8 cellular contexts compared by ENCODE assay signal in genomic region chr2:222305510-222306392, GRCh38. TPM values are rescaled to one million over a fixed set of nuclear protein-coding genes. Genes with fewer than 3 reads are reported as not detected.
DNase-seq lines count a peak whose midpoint lies in the region; ATAC-seq and TF ChIP-seq lines count a peak whose summit lies in the region.

No MANE protein-coding gene starts in this region.

- no peaks in the 10 kb centered on the region for H3K9me2 ChIP-seq in SK-N-SH

- no peaks in the 10 kb centered on the region for H4K20me1 ChIP-seq in SK-N-SH (ENCODE audit: insufficient read depth)

- H3K27ac ChIP-seq in SK-N-SH (ENCODE audit: low read depth in 2 of 2, low read length in 1 of 2) (no peak overlapping the region), parathyroid adenoma (no peak overlapping the region)

- H3K9me3 ChIP-seq in SK-N-SH: no peaks in the 10 kb centered on the region
- no peaks in the 10 kb centered on the region for H3K9me3 ChIP-seq in parathyroid adenoma (ENCODE audit: control insufficient read depth, low read length)
- H3K9me3 ChIP-seq in HAP-1: no peaks in the 10 kb centered on the region

- CTCF ChIA-PET in SK-N-SH (lab: Yijun Ruan, JAX): no interaction called here

- ATAC-seq in GM19043 (IDR thresholded peaks at IDR 0.05; ENCODE audit: low read depth, unreplicated experiment): peak; percentile 34

- H3K4me1 ChIP-seq in SK-N-SH (ENCODE audit: control insufficient read depth in 1 of 2, insufficient read depth in 2 of 2, low read depth in 1 of 2, low read length in 1 of 2) (peaks cover 10 to 11% of the 10 kb centered on the region in 2 experiments; a peak in 3 of 4 replicates), parathyroid adenoma (peaks cover 3% of the 10 kb centered on the region), HAP-1 (no peaks in the 10 kb centered on the region)

- H3K4me2 ChIP-seq in SK-N-SH (peak overlapping the region; percentile 74), parathyroid adenoma (ENCODE audit: low read length) (peak overlapping the region; percentile 59)

- H3K9ac ChIP-seq in SK-N-SH (no peak overlapping the region), parathyroid adenoma (no peak overlapping the region)

- no peak for TF ChIP-seq RAD21 in SK-N-SH (IDR thresholded peaks at IDR 0.05; ENCODE audit: low read length)

- H2AFZ ChIP-seq in SK-N-SH (ENCODE audit: low read depth) (0 out of 2 replicates have a peak overlapping the region, but pooled peaks have one; percentile 11), parathyroid adenoma (peak overlapping the region; percentile 70)

- TF ChIP-seq EP300 in SK-N-SH (IDR thresholded peaks at IDR 0.05; ENCODE audit: borderline replicate concordance in 1 of 2, low read depth in 1 of 2, low read length in 1 of 2): no peak

- H3K4me3 ChIP-seq in AG10803 (ENCODE audit: low read length): peak overlapping the region; percentile 62
- H3K4me3 ChIP-seq in SK-N-SH (ENCODE audit: low read depth in 2 of 2, low read length in 1 of 2): peak overlapping the region; percentile 37 to 59
- H3K4me3 ChIP-seq in parathyroid adenoma (ENCODE audit: low read depth, low read length): peak overlapping the region; percentile 17
- no peak overlapping the region for H3K4me3 ChIP-seq in HAP-1

- DNase-seq in AG10803 (ENCODE audit: low read depth): no peak
- DNase-seq in SK-N-SH: peak; percentile 52
- peak; percentile 10 for DNase-seq in fibroblast of peridontal ligament (ENCODE audit: extremely low read depth)
- DNase-seq in stimulated activated CD4-positive, alpha-beta T cell treated with anti-CD3 and anti-CD28 coated beads, Interleukin-15, amount 100 ng/mL, for 24 hours: no peak
- no peak for DNase-seq in HAP-1 (ENCODE audit: low spot score in 2 of 2)
- no peak for DNase-seq in SHP77 (lab: John Stamatoyannopoulos, UW)

- H3K27me3 ChIP-seq in SK-N-SH (ENCODE audit: insufficient read depth) (peaks cover 100% of the 10 kb centered on the region), parathyroid adenoma (ENCODE audit: control insufficient read depth, insufficient read depth, low read length) (peaks cover 42% of the 10 kb centered on the region), HAP-1 (ENCODE audit: low read depth) (peaks cover 24% of the 10 kb centered on the region)

- WGBS in SK-N-SH (ENCODE audit: low lambda C conversion rate): 2% methylated on average over 44 of the region's 66 CpGs

- no peak; the same call in 1 of the 2 replicates for TF ChIP-seq CTCF in AG10803 (conservative IDR thresholded peaks at IDR 0.05; ENCODE audit: low read length)
- no peak for TF ChIP-seq CTCF in SK-N-SH (IDR thresholded peaks at IDR 0.05)
- TF ChIP-seq CTCF in parathyroid adenoma (IDR thresholded peaks at IDR 0.05): no peak

- in situ Hi-C loops in HAP-1 (cut with MboI; ENCODE audit: low sequenced_read_pairs): loop anchor here (25.0 kb wide), 2 partner anchors 243 to 257 kb away; no protein-coding TSS in a partner anchor

- H3K79me2 ChIP-seq in SK-N-SH (ENCODE audit: insufficient read depth) (no peaks in the 10 kb centered on the region), parathyroid adenoma (no peaks in the 10 kb centered on the region)

- POLR2A ChIA-PET in SK-N-SH (lab: Yijun Ruan, JAX): no interaction called here

- H3K36me3 ChIP-seq in SK-N-SH (replicated peaks in 1 of 2; ENCODE audit: control insufficient read depth in 1 of 2, insufficient read depth in 2 of 2, low read length in 1 of 2) (no peaks in the 10 kb centered on the region), parathyroid adenoma (ENCODE audit: control insufficient read depth, insufficient read depth, low read length) (no peaks in the 10 kb centered on the region), HAP-1 (replicated peaks) (no peaks in the 10 kb centered on the region)

- no peaks in the 10 kb centered on the region for H3F3A ChIP-seq in SK-N-SH (replicated peaks; ENCODE audit: insufficient read depth)

TF ChIP-seq in SK-N-SH, 30 proteins besides CTCF, POLR2A, EP300 and RAD21 (continues in another document):
- TF ChIP-seq FOXJ3 (CRISPR knock-in tag; IDR thresholded peaks at IDR 0.05): no peak
- TF ChIP-seq JUND (IDR thresholded peaks at IDR 0.05): no peak
- TF ChIP-seq IRF3 (IDR thresholded peaks at IDR 0.05; ENCODE audit: low read depth, low read length): no peak
- TF ChIP-seq, protein P1, sequence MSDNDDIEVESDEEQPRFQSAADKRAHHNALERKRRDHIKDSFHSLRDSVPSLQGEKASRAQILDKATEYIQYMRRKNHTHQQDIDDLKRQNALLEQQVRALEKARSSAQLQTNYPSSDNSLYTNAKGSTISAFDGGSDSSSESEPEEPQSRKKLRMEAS (IDR thresholded peaks at IDR 0.05; ENCODE audit: low read depth): no peak
- no peak for TF ChIP-seq CHD2 (IDR thresholded peaks at IDR 0.05; ENCODE audit: low read length, partially characterized antibody)
- no peak for TF ChIP-seq YY1 (IDR thresholded peaks at IDR 0.05; ENCODE audit: low read depth)
- TF ChIP-seq USF2 (IDR thresholded peaks at IDR 0.05; ENCODE audit: borderline replicate concordance, low read depth, low read length): no peak
- TF ChIP-seq FOSL2 (IDR thresholded peaks at IDR 0.05; ENCODE audit: borderline replicate concordance, low read depth): no peak
- no peak for TF ChIP-seq NRF1 (IDR thresholded peaks at IDR 0.05; ENCODE audit: low read depth, low read length)
- no peak for TF ChIP-seq ZBTB33 (IDR thresholded peaks at IDR 0.05; ENCODE audit: borderline replicate concordance, low read depth)
- no peak for TF ChIP-seq ELF1 (IDR thresholded peaks at IDR 0.05)
- TF ChIP-seq, protein P2, sequence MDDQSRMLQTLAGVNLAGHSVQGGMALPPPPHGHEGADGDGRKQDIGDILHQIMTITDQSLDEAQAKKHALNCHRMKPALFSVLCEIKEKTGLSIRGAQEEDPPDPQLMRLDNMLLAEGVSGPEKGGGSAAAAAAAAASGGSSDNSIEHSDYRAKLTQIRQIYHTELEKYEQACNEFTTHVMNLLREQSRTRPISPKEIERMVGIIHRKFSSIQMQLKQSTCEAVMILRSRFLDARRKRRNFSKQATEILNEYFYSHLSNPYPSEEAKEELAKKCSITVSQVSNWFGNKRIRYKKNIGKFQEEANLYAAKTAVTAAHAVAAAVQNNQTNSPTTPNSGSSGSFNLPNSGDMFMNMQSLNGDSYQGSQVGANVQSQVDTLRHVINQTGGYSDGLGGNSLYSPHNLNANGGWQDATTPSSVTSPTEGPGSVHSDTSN (IDR thresholded peaks at IDR 0.05): no peak
- TF ChIP-seq GABPA (IDR thresholded peaks at IDR 0.05; ENCODE audit: low read depth): no peak; the same call in 1 of the 2 replicates
- TF ChIP-seq TAF1 (IDR thresholded peaks at IDR 0.05; ENCODE audit: borderline replicate concordance, low read depth, low read length): no peak
- no peak for TF ChIP-seq MEF2A (IDR thresholded peaks at IDR 0.05; ENCODE audit: borderline replicate concordance, low read depth)
- no peak for TF ChIP-seq TCF12 (IDR thresholded peaks at IDR 0.05)

RNA-seq across cellular contexts. Expression of gene PAX3, which starts 7.0 kb away (rescaled TPM):
- polyA plus RNA-seq in SK-N-SH (2012; rRNA removed): not detected in 2 replicates
- not detected in 2 replicates for polyA plus RNA-seq in SK-N-SH (2012; cell fraction: cytosol; rRNA removed)
- polyA plus RNA-seq in SK-N-SH (2012; cell fraction: nucleus; rRNA removed): 0.11 TPM in 1 of 2 replicates, not detected in the other

Comparison
In these comparisons a context has a peak if more than half of its experiments do, and no peak if none do; other contexts are left out.
1. DNase-seq: peak in SK-N-SH (single experiment) and fibroblast of peridontal ligament (single experiment); none in AG10803 (single experiment), stimulated activated CD4-positive, alpha-beta T cell treated with anti-CD3 and anti-CD28 coated beads, Interleukin-15, amount 100 ng/mL, for 24 hours (single experiment), HAP-1 (0 of 2) and SHP77 (0 of 2).